ENCODE assay signal across 8 cellular contexts in the genomic region with DNA sequence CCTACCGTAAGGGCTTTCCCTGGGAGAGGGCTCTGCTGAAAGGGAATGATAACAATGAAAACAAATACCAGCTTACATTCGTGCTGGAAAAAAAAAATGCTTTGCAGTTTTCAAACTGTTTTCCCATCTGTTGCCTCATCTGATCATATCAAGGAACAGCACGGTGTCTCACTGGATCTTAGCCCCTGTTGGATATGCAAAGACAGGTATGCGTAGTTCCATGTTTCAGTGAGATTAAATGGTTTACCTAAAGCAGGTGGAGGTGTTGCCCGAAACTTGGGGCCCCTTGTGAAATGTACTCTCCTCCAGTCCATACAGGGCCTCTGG.
A peak's percentile ranks its signal among the peaks of the same experiment; 100 is the strongest.
DNase-seq lines count a peak whose midpoint lies in the region.

No MANE protein-coding gene starts in this region.

- H3K4ac ChIP-seq in neuronal stem cell (ENCODE audit: low read length) = no peak overlapping the region

- no peak overlapping the region for H4K8ac ChIP-seq in neuronal stem cell (ENCODE audit: low read depth, low read length)

- no peak overlapping the region for H3K27ac ChIP-seq in CD4-positive, alpha-beta memory T cell (ENCODE audit: low read depth, low read length)
- H3K27ac ChIP-seq in effector memory CD4-positive, alpha-beta T cell (ENCODE audit: insufficient read depth, low read length, poor library complexity, severe bottlenecking) = no peak overlapping the region
- no peak overlapping the region for H3K27ac ChIP-seq in neuronal stem cell (replicated peaks; ENCODE audit: low read length)

- WGBS in neuronal stem cell (ENCODE audit: extremely low coverage in 2 of 2, insufficient read length in 2 of 2, insufficient replicate concordance in 1 of 2), 2 donors = no CpG with 5 or more reads among the region's 5 CpGs

- no peak overlapping the region for H2BK15ac ChIP-seq in neuronal stem cell (ENCODE audit: low read length)

- DNase-seq in CD4-positive, alpha-beta memory T cell = no peak
- peak; percentile 84 for DNase-seq in NCI-H2171 treated with DMSO at 0.1 percent for 48 hours (lab: John Stamatoyannopoulos, UW)
- no peak for DNase-seq in effector memory CD4-positive, alpha-beta T cell
- peak; percentile 9 for DNase-seq in neuronal stem cell (ENCODE audit: low spot score)
- DNase-seq in activated effector memory CD4-positive, alpha-beta T cell treated with anti-CD3 and anti-CD28 coated beads, Interleukin-2, amount 50 U/mL, for 16 hours = no peak
- no peak for DNase-seq in amniotic stem cell (lab: John Stamatoyannopoulos, UW)
- DNase-seq in NCI-H2227 (lab: John Stamatoyannopoulos, UW; ENCODE audit: unreplicated experiment) = no peak
- no peak for DNase-seq in RKO (ENCODE audit: low spot score)

- no peak overlapping the region for H3K14ac ChIP-seq in neuronal stem cell (ENCODE audit: low read length)

- no peak overlapping the region for H2BK5ac ChIP-seq in neuronal stem cell (ENCODE audit: low read length)

- peaks cover 12 to 35% (median 26%) of the 10 kb centered on the region in 4 donors for H3K4me1 Mint-ChIP-seq in CD4-positive, alpha-beta memory T cell

- H3K4me3 Mint-ChIP-seq in CD4-positive, alpha-beta memory T cell = peak overlapping the region; percentile 87 to 97 (median 94)

- POLR2A ChIA-PET in CD4-positive, alpha-beta memory T cell (lab: Charles Lee; ENCODE audit: partially characterized antibody) = no interaction called here

- H2AFZ ChIP-seq in neuronal stem cell (ENCODE audit: low read length) = no peak overlapping the region

- H3K79me1 ChIP-seq in neuronal stem cell (ENCODE audit: low read depth, low read length) = no peaks in the 10 kb centered on the region

- no peak overlapping the region for H2BK120ac ChIP-seq in neuronal stem cell (ENCODE audit: low read depth, low read length)

- intact Hi-C loops in CD4-positive, alpha-beta memory T cell (cut with micrococcal nuclease) = no loop called here

- H3K36me3 Mint-ChIP-seq in CD4-positive, alpha-beta memory T cell = peaks cover 0 to 9% of the 10 kb centered on the region in 2 donors

- peak overlapping the region; percentile 97 for H3K4me2 ChIP-seq in neuronal stem cell (ENCODE audit: insufficient read depth, low read length, poor library complexity, severe bottlenecking)

- no peak overlapping the region for H3K18ac ChIP-seq in neuronal stem cell (ENCODE audit: low read length)

- peak overlapping the region; percentile 70 to 97 (median 89) for H3K27ac Mint-ChIP-seq in CD4-positive, alpha-beta memory T cell

- H3K4me1 ChIP-seq in CD4-positive, alpha-beta memory T cell (ENCODE audit: insufficient read depth, low read length) = peaks cover 17% of the 10 kb centered on the region
- peaks cover 3% of the 10 kb centered on the region for H3K4me1 ChIP-seq in effector memory CD4-positive, alpha-beta T cell (ENCODE audit: control insufficient read depth, insufficient read depth, low read length, poor library complexity, severe bottlenecking)
- peaks cover 0 to 9% of the 10 kb centered on the region in 2 donors for H3K4me1 ChIP-seq in neuronal stem cell (ENCODE audit: control insufficient read depth in 2 of 2, insufficient read depth in 1 of 2, low read depth in 1 of 2, low read length in 2 of 2)

- no peak overlapping the region for H4K91ac ChIP-seq in neuronal stem cell (ENCODE audit: low read depth, low read length, poor library complexity)

- no peak overlapping the region for H2AK5ac ChIP-seq in neuronal stem cell (ENCODE audit: low read depth, low read length)

- H3K9me3 ChIP-seq in CD4-positive, alpha-beta memory T cell (ENCODE audit: control insufficient read depth in 1 of 2, low read length in 2 of 2) = no peaks in the 10 kb centered on the region
- no peaks in the 10 kb centered on the region for H3K9me3 ChIP-seq in effector memory CD4-positive, alpha-beta T cell (ENCODE audit: control insufficient read depth, low read length)
- H3K9me3 ChIP-seq in neuronal stem cell (replicated peaks in 1 of 2; ENCODE audit: control insufficient read depth in 2 of 2, insufficient read depth in 1 of 2, low read depth in 1 of 2, low read length in 2 of 2) = no peaks in the 10 kb centered on the region

- peaks cover 2 to 4% of the 10 kb centered on the region in 2 donors for H3K27me3 Mint-ChIP-seq in CD4-positive, alpha-beta memory T cell

- peak overlapping the region in 1 of 2 donors; percentile 59 for H3K4me3 ChIP-seq in CD4-positive, alpha-beta memory T cell (ENCODE audit: low read length in 2 of 2)
- H3K4me3 ChIP-seq in effector memory CD4-positive, alpha-beta T cell (ENCODE audit: insufficient read depth, low read depth, low read length, poor library complexity, severe bottlenecking) = peak overlapping the region; percentile 87
- no peak overlapping the region for H3K4me3 ChIP-seq in neuronal stem cell (ENCODE audit: low read length in 2 of 2)

- no peaks in the 10 kb centered on the region for H3K27me3 ChIP-seq in CD4-positive, alpha-beta memory T cell (ENCODE audit: insufficient read depth, low read length)
- H3K27me3 ChIP-seq in effector memory CD4-positive, alpha-beta T cell (replicated peaks; ENCODE audit: control insufficient read depth, insufficient read depth, low read length, poor library complexity, severe bottlenecking) = no peaks in the 10 kb centered on the region
- peaks cover 0 to 83% (median 8%) of the 10 kb centered on the region in 3 experiments for H3K27me3 ChIP-seq in neuronal stem cell (ENCODE audit: control insufficient read depth in 3 of 3, insufficient read depth in 3 of 3, low read depth in 1 of 3, low read length in 3 of 3)

- H3K9ac ChIP-seq in neuronal stem cell (ENCODE audit: low read depth, low read length, poor library complexity) = no peak overlapping the region

- CTCF ChIA-PET in CD4-positive, alpha-beta memory T cell (lab: Charles Lee; ENCODE audit: partially characterized antibody) = no interaction called here

- H3K23ac ChIP-seq in neuronal stem cell (ENCODE audit: low read depth, low read length, poor library complexity) = no peak overlapping the region

- no peak overlapping the region for H2BK12ac ChIP-seq in neuronal stem cell (ENCODE audit: low read length)

- H3K36me3 ChIP-seq in CD4-positive, alpha-beta memory T cell (ENCODE audit: insufficient read depth, low read length) = no peaks in the 10 kb centered on the region
- no peaks in the 10 kb centered on the region for H3K36me3 ChIP-seq in effector memory CD4-positive, alpha-beta T cell (ENCODE audit: control insufficient read depth, insufficient read depth, low read length)
- H3K36me3 ChIP-seq in neuronal stem cell (replicated peaks in 1 of 2; ENCODE audit: control insufficient read depth in 2 of 2, insufficient read depth in 2 of 2, low read length in 2 of 2) = no peaks in the 10 kb centered on the region

- H3K9me3 Mint-ChIP-seq in CD4-positive, alpha-beta memory T cell = peaks cover 0 to 2% (median 0%) of the 10 kb centered on the region in 8 donors

Comparison
In these comparisons a context has a peak if more than half of its experiments do, and no peak if none do; other contexts are left out.
1. DNase-seq: peak in NCI-H2171 treated with DMSO at 0.1 percent for 48 hours (single experiment) and neuronal stem cell (single experiment); none in CD4-positive, alpha-beta memory T cell (0 of 5), effector memory CD4-positive, alpha-beta T cell (0 of 3), activated effector memory CD4-positive, alpha-beta T cell treated with anti-CD3 and anti-CD28 coated beads, Interleukin-2, amount 50 U/mL, for 16 hours (single experiment), amniotic stem cell (single experiment), NCI-H2227 (single experiment) and RKO (single experiment).